ENCODE assay signal across 14 cellular contexts in the genomic region with DNA sequence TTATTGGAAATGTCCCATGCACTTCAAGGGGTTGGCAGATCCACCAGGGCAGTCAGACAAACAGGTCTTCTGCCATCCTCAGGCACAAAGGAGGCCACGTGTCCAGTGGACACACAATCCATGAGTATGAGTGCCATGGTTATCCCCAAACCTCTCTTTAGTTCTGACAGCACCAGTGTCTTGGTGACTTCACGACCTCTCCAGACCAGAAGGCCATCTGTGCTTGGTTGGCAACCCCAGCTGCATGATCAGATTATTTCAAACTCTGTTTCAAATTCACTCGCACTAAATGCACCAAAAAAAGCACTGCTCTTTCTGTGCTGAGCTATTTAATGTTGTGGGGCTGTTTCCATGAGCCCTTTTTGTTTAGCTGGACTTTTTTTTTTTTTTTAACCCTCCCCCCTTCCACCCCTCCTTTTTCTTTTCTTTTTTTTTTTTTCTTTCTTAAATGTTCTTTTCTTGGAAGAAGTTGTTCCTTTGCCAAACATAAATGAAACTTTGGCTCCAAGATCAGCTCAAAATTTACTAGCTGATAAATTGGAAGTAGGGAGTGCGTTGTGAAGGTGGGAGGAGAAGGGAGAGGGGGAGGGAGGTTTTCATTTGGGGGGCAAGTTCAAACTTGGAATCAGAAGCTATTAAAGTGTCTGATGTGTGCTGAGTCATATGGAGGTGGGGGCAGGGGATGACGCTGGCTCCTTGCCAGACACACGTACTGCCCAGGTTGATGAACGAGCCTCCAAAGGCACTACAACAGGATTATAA.
DNase-seq lines count a peak whose midpoint lies in the region; ATAC-seq, FAIRE-seq and TF ChIP-seq lines count a peak whose summit lies in the region.
"Had no signal": no experiment of that assay in that cellular context is flagged by ENCODE, and none has a peak within 500 bp of the region (broad histone marks: within the 10 kb centered on the region; RNA-seq: fewer than 3 reads in every experiment).

No MANE protein-coding gene starts in this region.

- H3K18ac ChIP-seq in IMR-90 (ENCODE audit: low read depth, low read length): peak overlapping the region; percentile 93

- H3K9me3 ChIP-seq in IMR-90 (ENCODE audit: control insufficient read depth, insufficient read depth, low read length): no peaks in the 10 kb centered on the region
- no peaks in the 10 kb centered on the region for H3K9me3 ChIP-seq in stomach
- H3K9me3 ChIP-seq in T-helper 17 cell (ENCODE audit: control insufficient read depth, low read length, poor library complexity, severe bottlenecking): no peaks in the 10 kb centered on the region
- H3K9me3 ChIP-seq: lower lobe of right lung, suprapubic skin had no signal

- no peak overlapping the region; the same call in 1 of the 2 replicates for H3K4me2 ChIP-seq in IMR-90 (ENCODE audit: low read depth, low read length)

- DNase-seq in IMR-90 (no peak), RWPE1 (ENCODE audit: low spot score) (peak; percentile 84), head of caudate nucleus (peak in 30 of 42 donors; percentile 2 to 58 (median 26)), stomach (no peak), GM12892 (ENCODE audit: insufficient read length) (no peak), T-helper 17 cell (no peak)
- DNase-seq in activated naive CD4-positive, alpha-beta T cell treated with anti-CD3 and anti-CD28 coated beads, Interleukin-2, amount 10 ng/mL, durations not matched to agents 7 days and 5 days: no peak
- DNase-seq in stimulated activated CD4-positive, alpha-beta T cell treated with anti-CD3 and anti-CD28 coated beads, Interleukin-1b, Interleukin-23, amount 100 ng/mL, for 48 hours: no peak
- DNase-seq: GF-D8; Kasumi-1; lower lobe of right lung; stimulated activated CD4-positive, alpha-beta T cell treated with anti-CD3 and anti-CD28 coated beads, Interleukin-15, amount 100 ng/mL, for 24 hours had no signal

- H3K4me3 ChIP-seq in IMR-90 (ENCODE audit: insufficient read depth, low read depth, low read length) (no peak overlapping the region), stomach (no peak overlapping the region)
- H3K4me3 ChIP-seq: lower lobe of right lung, suprapubic skin had no signal

- peak overlapping the region; percentile 24 to 74; a peak in 2 of 4 replicates for H4K8ac ChIP-seq in IMR-90 (ENCODE audit: low read depth in 2 of 2, low read length in 2 of 2)

- no peaks in the 10 kb centered on the region for H3K36me3 Mint-ChIP-seq in T-helper 17 cell (ENCODE audit: low read depth)
- H3K36me3 Mint-ChIP-seq in activated naive CD4-positive, alpha-beta T cell treated with anti-CD3 and anti-CD28 coated beads, Interleukin-2, amount 10 ng/mL, durations not matched to agents 7 days and 5 days: no peaks in the 10 kb centered on the region
- H3K36me3 Mint-ChIP-seq: WTC11 had no signal

- no peak overlapping the region for H2AK9ac ChIP-seq in IMR-90 (replicated peaks; ENCODE audit: low read depth, low read length, poor library complexity)

- peaks cover 3% of the 10 kb centered on the region for H3K4me1 Mint-ChIP-seq in T-helper 17 cell
- peaks cover 12% of the 10 kb centered on the region for H3K4me1 Mint-ChIP-seq in activated naive CD4-positive, alpha-beta T cell treated with anti-CD3 and anti-CD28 coated beads, Interleukin-2, amount 10 ng/mL, durations not matched to agents 7 days and 5 days

- 0 out of 4 replicates have a peak, but pooled peaks cover 0 to 3% of the 10 kb centered on the region in 2 experiments for H3K79me1 ChIP-seq in IMR-90 (ENCODE audit: low read depth in 1 of 2, low read length in 2 of 2)

- no peak for TF ChIP-seq EP300 in stomach (IDR thresholded peaks at IDR 0.05)

- H2BK15ac ChIP-seq in IMR-90 (ENCODE audit: low read depth, low read length): peak overlapping the region; percentile 64; the same call in 2 of the 3 replicates

- peak overlapping the region; percentile 78 for H4K91ac ChIP-seq in IMR-90 (ENCODE audit: insufficient read depth, low read depth, low read length)

- H3K27ac ChIP-seq in IMR-90 (ENCODE audit: insufficient read depth, low read length) (peak overlapping the region; percentile 38; the same call in 1 of the 2 replicates), RWPE1 (peak overlapping the region; percentile 80), stomach (peak overlapping the region in 4 of 5 donors; percentile 28 to 62 (median 52))
- H3K27ac ChIP-seq: lower lobe of right lung, suprapubic skin had no signal

- H3K4me3 Mint-ChIP-seq in T-helper 17 cell: no peak overlapping the region
- H3K4me3 Mint-ChIP-seq in activated naive CD4-positive, alpha-beta T cell treated with anti-CD3 and anti-CD28 coated beads, Interleukin-2, amount 10 ng/mL, durations not matched to agents 7 days and 5 days: no peak overlapping the region
- H3K4me3 Mint-ChIP-seq: WTC11 had no signal

- H3K56ac ChIP-seq in IMR-90 (ENCODE audit: extremely low read depth, insufficient read depth, low read length): no peak overlapping the region

- peak overlapping the region; percentile 98 for H2BK20ac ChIP-seq in IMR-90 (ENCODE audit: low read depth, low read length)

- TF ChIP-seq RAD21 in IMR-90 (IDR thresholded peaks at IDR 0.05; ENCODE audit: low read length): no peak

- H4K5ac ChIP-seq in IMR-90 (ENCODE audit: low read depth, low read length): peak overlapping the region; percentile 91

- TF ChIP-seq CTCF in IMR-90 (conservative IDR thresholded peaks at IDR 0.05; ENCODE audit: low read depth, low read length) (no peak), RWPE1 (conservative IDR thresholded peaks at IDR 0.05; ENCODE audit: low read depth) (no peak), stomach (IDR thresholded peaks at IDR 0.05) (no peak)

- peak overlapping the region; percentile 77 for H2AFZ ChIP-seq in IMR-90 (replicated peaks; ENCODE audit: low read length, poor library complexity)

- H3K9me3 Mint-ChIP-seq in activated naive CD4-positive, alpha-beta T cell treated with anti-CD3 and anti-CD28 coated beads, Interleukin-2, amount 10 ng/mL, durations not matched to agents 7 days and 5 days: peaks cover 3% of the 10 kb centered on the region

- H3K27ac Mint-ChIP-seq in T-helper 17 cell: no peak overlapping the region
- no peak overlapping the region for H3K27ac Mint-ChIP-seq in activated naive CD4-positive, alpha-beta T cell treated with anti-CD3 and anti-CD28 coated beads, Interleukin-2, amount 10 ng/mL, durations not matched to agents 7 days and 5 days
- H3K27ac Mint-ChIP-seq: WTC11 had no signal

- CTCF ChIA-PET in IMR-90 (lab: Yijun Ruan, JAX) (interaction anchor here (0.6 kb wide), 1 partner anchor 880 kb away, joined by 5 read pairs; no protein-coding TSS in a partner anchor), RWPE1 (lab: Yijun Ruan, JAX) (interaction anchor here (0.6 kb wide), 1 partner anchor 17 kb away, joined by 3 read pairs; no protein-coding TSS in a partner anchor)
- CTCF ChIA-PET in activated naive CD4-positive, alpha-beta T cell treated with anti-CD3 and anti-CD28 coated beads, Interleukin-2, amount 10 ng/mL, durations not matched to agents 7 days and 5 days (lab: Charles Lee): no interaction called here

- no peak for ATAC-seq in IMR-90 (ENCODE audit: low read depth)
- ATAC-seq in T-helper 17 cell: no peak
- ATAC-seq: lower lobe of right lung, WTC11 had no signal

- no peak for TF ChIP-seq POLR2A in IMR-90 (IDR thresholded peaks at IDR 0.05; ENCODE audit: low read depth, low read length)
- TF ChIP-seq POLR2A in stomach (IDR thresholded peaks at IDR 0.05): no peak
- TF ChIP-seq POLR2A in GM12892 (IDR thresholded peaks at IDR 0.05; ENCODE audit: low read depth, low read length): no peak

- in situ Hi-C loops in IMR-90 (cut with MboI; ENCODE audit: low sequenced_read_pairs): no loop called here

- peak overlapping the region; percentile 94 for H2AK5ac ChIP-seq in IMR-90 (ENCODE audit: low read depth, low read length)

- H3K14ac ChIP-seq in IMR-90 (replicated peaks; ENCODE audit: low read depth, low read length): peak overlapping the region; percentile 93

- intact Hi-C loops in IMR-90 (cut with micrococcal nuclease) (no loop called here), head of caudate nucleus (cut with DNase I) (no loop called here), stomach (cut with DNase I; ENCODE audit: low total_unique reads) (no loop called here)

- no peak overlapping the region for H2BK5ac ChIP-seq in IMR-90 (ENCODE audit: low read depth, low read length, poor library complexity, severe bottlenecking)

- 33% methylated on average over 1 of the region's 7 CpGs; no CpG with 5 or more reads in 1 of the 2 experiments for WGBS in IMR-90 (ENCODE audit: extremely low coverage in 2 of 2, insufficient read length in 1 of 2), 2 experiments
- WGBS in stomach, 5 donors: 23 to 48% (median 35%) methylated on average over 7 of the region's 7 CpGs

- H2BK120ac ChIP-seq in IMR-90 (ENCODE audit: low read depth, low read length): peak overlapping the region; percentile 93

- H3K4me1 ChIP-seq in IMR-90 (ENCODE audit: control insufficient read depth, insufficient read depth, low read length): peaks cover 21% of the 10 kb centered on the region
- H3K4me1 ChIP-seq in stomach: peaks cover 0 to 23% (median 11%) of the 10 kb centered on the region in 4 donors
- H3K4me1 ChIP-seq: lower lobe of right lung had no signal

- peak overlapping the region; percentile 45; the same call in 1 of the 2 replicates for H3K23ac ChIP-seq in IMR-90 (ENCODE audit: low read depth, low read length)

- POLR2A ChIA-PET in IMR-90 (lab: Charles Lee; ENCODE audit: unreplicated experiment): no interaction called here
- POLR2A ChIA-PET in RWPE1 (lab: Yijun Ruan, JAX; ENCODE audit: low non-redundant PET): interaction anchor here (0.6 kb wide), 1 partner anchor 230 kb away, joined by 3 read pairs; no protein-coding TSS in a partner anchor

- BruUV-seq in IMR-90 (replicated peaks; lab: Mats Ljungman, UMichigan): no TSS peak

- no peaks in the 10 kb centered on the region for H3K27me3 Mint-ChIP-seq in T-helper 17 cell
- H3K27me3 Mint-ChIP-seq in activated naive CD4-positive, alpha-beta T cell treated with anti-CD3 and anti-CD28 coated beads, Interleukin-2, amount 10 ng/mL, durations not matched to agents 7 days and 5 days: no peaks in the 10 kb centered on the region

- no peaks in the 10 kb centered on the region for H3K36me3 ChIP-seq in IMR-90 (ENCODE audit: control insufficient read depth, insufficient read depth, low read length)
- no peaks in the 10 kb centered on the region for H3K36me3 ChIP-seq in stomach
- H3K36me3 ChIP-seq: lower lobe of right lung, suprapubic skin had no signal

- H3K9ac ChIP-seq in IMR-90 (ENCODE audit: low read depth, low read length): peak overlapping the region; percentile 15; the same call in 1 of the 2 replicates

- no peaks in the 10 kb centered on the region for H3K27me3 ChIP-seq in IMR-90 (ENCODE audit: control insufficient read depth, insufficient read depth, low read length)
- H3K27me3 ChIP-seq in stomach: no peaks in the 10 kb centered on the region
- H3K27me3 ChIP-seq: suprapubic skin had no signal

- dilution Hi-C loops in IMR-90 (cut with HindIII; ENCODE audit: low sequenced_read_pairs, unreplicated experiment): no loop called here

- H3K4ac ChIP-seq in IMR-90 (ENCODE audit: low read depth, low read length): peak overlapping the region; percentile 94

- no peak for FAIRE-seq in GM12892 (lab: Jason Lieb, UNC)

- H3K9me1 ChIP-seq in IMR-90 (ENCODE audit: insufficient read depth, low read length): peaks cover 10% of the 10 kb centered on the region

- no peaks in the 10 kb centered on the region for H4K20me1 ChIP-seq in IMR-90 (ENCODE audit: insufficient read depth, low read length)

TF ChIP-seq in IMR-90, 13 proteins besides CTCF, POLR2A, EP300 and RAD21 (continues in another document):
- TF ChIP-seq MXI1 (IDR thresholded peaks at IDR 0.05; ENCODE audit: borderline replicate concordance, low read depth, low read length): no peak

Comparison
In these comparisons a context has a peak if more than half of its experiments do, and no peak if none do; other contexts are left out.
1. DNase-seq: peak in RWPE1 (single experiment) and head of caudate nucleus (30 of 42); none in IMR-90 (single experiment), stomach (single experiment), GM12892 (single experiment), T-helper 17 cell (0 of 3), activated naive CD4-positive, alpha-beta T cell treated with anti-CD3 and anti-CD28 coated beads, Interleukin-2, amount 10 ng/mL, durations not matched to agents 7 days and 5 days (single experiment) and stimulated activated CD4-positive, alpha-beta T cell treated with anti-CD3 and anti-CD28 coated beads, Interleukin-1b, Interleukin-23, amount 100 ng/mL, for 48 hours (single experiment).
2. Peak in every context shown above with its lines, with median percentiles within 50 percentile points of each other: H3K27ac ChIP-seq.